8 cellular contexts compared by ENCODE assay signal in genomic region chr7:33128990-33129805, GRCh38. TPM values are rescaled to one million over a fixed set of nuclear protein-coding genes. Genes with fewer than 3 reads are reported as not detected.
DNase-seq lines count a peak whose midpoint lies in the region; ATAC-seq and TF ChIP-seq lines count a peak whose summit lies in the region.

BBS9 (plus strand) TSS chr7:33129564; CDS start chr7:33146253, 16,689 bp downstream.

- TF ChIP-seq CTCF in GM23338 (conservative IDR thresholded peaks at IDR 0.05; ENCODE audit: low read depth in 2 of 2) (no peak), fibroblast of lung (conservative IDR thresholded peaks at IDR 0.05 in 1 of 2, IDR thresholded peaks at IDR 0.05 in 1 of 2; ENCODE audit: low read depth in 1 of 2, low read length in 2 of 2) (peak in 1 of 2 donors; percentile 5)

- no peak within 1 kb of the TSS for H3K27ac ChIP-seq in GM23338 (ENCODE audit: low read depth)
- peak within 1 kb of the TSS; percentile 49 for H3K27ac ChIP-seq in fibroblast of lung (ENCODE audit: insufficient read depth, low read length)

- H3K36me3 ChIP-seq in GM23338 (ENCODE audit: insufficient read depth) (no peaks in the 10 kb centered on the region), fibroblast of lung (ENCODE audit: control insufficient read depth, insufficient read depth, low read length) (no peaks in the 10 kb centered on the region)

- H3K4me3 Mint-ChIP-seq in GM23338, result peak within 1 kb of the TSS; percentile 98
- peak within 1 kb of the TSS; percentile 95 to 99 (median 96) for H3K4me3 Mint-ChIP-seq in naive B cell
- peak within 1 kb of the TSS; percentile 92 for H3K4me3 Mint-ChIP-seq in stimulated activated effector memory CD8-positive, alpha-beta T cell treated with anti-CD3 and anti-CD28 coated beads, Interleukin-12 subunit alpha, Interleukin-12 subunit beta, amount 100 ng/mL, for 72 hours

- H3K27ac Mint-ChIP-seq in GM23338 (peak within 1 kb of the TSS; percentile 91), naive B cell (peak within 1 kb of the TSS; percentile 89 to 98 (median 96))
- H3K27ac Mint-ChIP-seq in stimulated activated effector memory CD8-positive, alpha-beta T cell treated with anti-CD3 and anti-CD28 coated beads, Interleukin-12 subunit alpha, Interleukin-12 subunit beta, amount 100 ng/mL, for 72 hours, result peak within 1 kb of the TSS; percentile 91

- peaks cover 8% of the 10 kb centered on the region for H3K4me1 Mint-ChIP-seq in GM23338
- peaks cover 10 to 23% (median 14%) of the 10 kb centered on the region in 3 donors for H3K4me1 Mint-ChIP-seq in naive B cell
- H3K4me1 Mint-ChIP-seq in stimulated activated effector memory CD8-positive, alpha-beta T cell treated with anti-CD3 and anti-CD28 coated beads, Interleukin-12 subunit alpha, Interleukin-12 subunit beta, amount 100 ng/mL, for 72 hours, result peaks cover 26% of the 10 kb centered on the region

- H2AFZ ChIP-seq in GM23338 (peak within 1 kb of the TSS; percentile 99), fibroblast of lung (ENCODE audit: low read length) (peak within 1 kb of the TSS; percentile 99)

- ATAC-seq in GM23338, result peak; percentile 99
- peak; percentile 94 to 98 for ATAC-seq in naive B cell (ENCODE audit: low read depth in 2 of 2)
- ATAC-seq in stimulated activated effector memory CD8-positive, alpha-beta T cell treated with anti-CD3 and anti-CD28 coated beads, Interleukin-12 subunit alpha, Interleukin-12 subunit beta, amount 100 ng/mL, for 72 hours, result peak; percentile 99

- H3K79me2 ChIP-seq in GM23338 (replicated peaks; ENCODE audit: insufficient read depth), result no peaks in the 10 kb centered on the region
- H3K79me2 ChIP-seq in fibroblast of lung (ENCODE audit: control insufficient read depth, insufficient read depth, low read length), result no peaks in the 10 kb centered on the region

- no peaks in the 10 kb centered on the region for H3K9me3 ChIP-seq in fibroblast of lung (ENCODE audit: control insufficient read depth, insufficient read depth, low read depth, low read length)

- H3K4me3 ChIP-seq in GM23338, result peak within 1 kb of the TSS; percentile 76
- peak within 1 kb of the TSS; percentile 67 to 92 (median 84) for H3K4me3 ChIP-seq in fibroblast of lung (replicated peaks in 1 of 4; ENCODE audit: control extremely low read depth in 1 of 4, insufficient read depth in 1 of 4, low read depth in 3 of 4, low read length in 4 of 4)

- H3K36me3 Mint-ChIP-seq in GM23338 (ENCODE audit: low read depth) (no peaks in the 10 kb centered on the region), naive B cell (no peaks in the 10 kb centered on the region)
- no peaks in the 10 kb centered on the region for H3K36me3 Mint-ChIP-seq in stimulated activated effector memory CD8-positive, alpha-beta T cell treated with anti-CD3 and anti-CD28 coated beads, Interleukin-12 subunit alpha, Interleukin-12 subunit beta, amount 100 ng/mL, for 72 hours

- H3K4me1 ChIP-seq in GM23338 (ENCODE audit: insufficient read depth), result peaks cover 6% of the 10 kb centered on the region; the same call in 1 of the 2 replicates
- peaks cover 2% of the 10 kb centered on the region for H3K4me1 ChIP-seq in fibroblast of lung (ENCODE audit: control insufficient read depth, extremely low read depth, insufficient read depth, low read length)

- H3K9me2 ChIP-seq in GM23338 (ENCODE audit: insufficient read depth), result no peaks in the 10 kb centered on the region

- peak within 1 kb of the TSS; percentile 91 for H3K4me2 ChIP-seq in GM23338
- peak within 1 kb of the TSS; percentile 92 for H3K4me2 ChIP-seq in fibroblast of lung (ENCODE audit: extremely low read depth, insufficient read depth, low read length)

- H3K27me3 Mint-ChIP-seq in GM23338 (ENCODE audit: insufficient read depth, low read depth, poor library complexity) (no peaks in the 10 kb centered on the region), naive B cell (no peaks in the 10 kb centered on the region)

- no peaks in the 10 kb centered on the region for H3K9me3 Mint-ChIP-seq in GM23338
- no peaks in the 10 kb centered on the region for H3K9me3 Mint-ChIP-seq in naive B cell
- H3K9me3 Mint-ChIP-seq in stimulated activated effector memory CD8-positive, alpha-beta T cell treated with anti-CD3 and anti-CD28 coated beads, Interleukin-12 subunit alpha, Interleukin-12 subunit beta, amount 100 ng/mL, for 72 hours, result no peaks in the 10 kb centered on the region

- H3K9ac ChIP-seq in fibroblast of lung (ENCODE audit: insufficient read depth, low read length), result peak within 1 kb of the TSS; percentile 58

- H3K27me3 ChIP-seq in GM23338 (ENCODE audit: insufficient read depth) (no peaks in the 10 kb centered on the region), fibroblast of lung (ENCODE audit: control insufficient read depth, insufficient read depth, low read length) (no peaks in the 10 kb centered on the region)

- H3F3A ChIP-seq in GM23338 (replicated peaks; ENCODE audit: low read depth), result no peaks in the 10 kb centered on the region

- H4K20me1 ChIP-seq in GM23338 (replicated peaks; ENCODE audit: insufficient read depth) (no peaks in the 10 kb centered on the region), fibroblast of lung (ENCODE audit: control insufficient read depth, extremely low read depth, insufficient read depth, low read length) (no peaks in the 10 kb centered on the region)

- DNase-seq in EL (peak; percentile 95), GM23338 (ENCODE audit: low spot score) (peak; percentile 97), Kasumi-1 (lab: John Stamatoyannopoulos, UW) (peak; percentile 98 to 99), RKO (ENCODE audit: low spot score) (peak; percentile 96), fibroblast of lung (ENCODE audit: low read depth in 2 of 2) (peak; percentile 94), naive B cell (peak; percentile 91)
- DNase-seq in activated T-helper 1 cell treated with anti-CD3 and anti-CD28 coated beads, Interleukin-2, amount 50 U/mL, for 16 hours (ENCODE audit: low read depth in 1 of 2, low spot score in 1 of 2), result peak; percentile 79 to 81
- DNase-seq in stimulated activated effector memory CD8-positive, alpha-beta T cell treated with anti-CD3 and anti-CD28 coated beads, Interleukin-12 subunit alpha, Interleukin-12 subunit beta, amount 100 ng/mL, for 72 hours (ENCODE audit: low spot score in 2 of 2), result peak; percentile 77 to 95

TF ChIP-seq in GM23338, 12 proteins besides CTCF, POLR2A, EP300 and RAD21:
- TF ChIP-seq ETS1 (IDR thresholded peaks at IDR 0.05), result peak; percentile 82
- no peak for TF ChIP-seq ZNF114 (CRISPR knock-in tag; IDR thresholded peaks at IDR 0.05)
- TF ChIP-seq JUNB (IDR thresholded peaks at IDR 0.05; ENCODE audit: unreplicated experiment), result no peak
- 0 out of 2 replicates have a peak, but pooled peaks have one; percentile 16 for TF ChIP-seq CREB1 (CRISPR knock-in tag; IDR thresholded peaks at IDR 0.05; ENCODE audit: low read depth)
- no peak for TF ChIP-seq NANOG (IDR thresholded peaks at IDR 0.05; ENCODE audit: borderline replicate concordance)
- TF ChIP-seq POLR2AphosphoS5 (IDR thresholded peaks at IDR 0.05; ENCODE audit: low read depth), result peak; percentile 67
- no peak for TF ChIP-seq ZNF331 (CRISPR knock-in tag; IDR thresholded peaks at IDR 0.05; ENCODE audit: low read depth)

RNA-seq across cellular contexts. Expression of gene BBS9, which starts in this region (rescaled TPM):
- 66.1 and 69.6 TPM in 2 replicates for total RNA-seq in GM23338 (2014; rRNA removed; shearing (Covaris generic))
- polyA plus RNA-seq in GM23338 (2016; fragmentation: Nextera tagmentation; extraction: Ambion mirVana) (21.9 and 27.2 TPM in 2 replicates), fibroblast of lung (11.5 and 19.1 TPM in 2 replicates), naive B cell (ENCODE audit: low read depth in 6 of 6) (10 to 100 TPM; 10.9 to 17.0 (median 13.0) TPM)
- total RNA-seq in fibroblast of lung, result 26.9 and 27.2 TPM in 2 replicates
- polyA plus RNA-seq in fibroblast of lung (2012), result 7.5 and 12.1 TPM in 2 replicates
- polyA minus RNA-seq in fibroblast of lung (ENCODE audit: low replicate concordance), result 6.0 and 30.6 TPM in 2 replicates
